Comparison of ENCODE assay signal across 18 cellular contexts in the genomic region with DNA sequence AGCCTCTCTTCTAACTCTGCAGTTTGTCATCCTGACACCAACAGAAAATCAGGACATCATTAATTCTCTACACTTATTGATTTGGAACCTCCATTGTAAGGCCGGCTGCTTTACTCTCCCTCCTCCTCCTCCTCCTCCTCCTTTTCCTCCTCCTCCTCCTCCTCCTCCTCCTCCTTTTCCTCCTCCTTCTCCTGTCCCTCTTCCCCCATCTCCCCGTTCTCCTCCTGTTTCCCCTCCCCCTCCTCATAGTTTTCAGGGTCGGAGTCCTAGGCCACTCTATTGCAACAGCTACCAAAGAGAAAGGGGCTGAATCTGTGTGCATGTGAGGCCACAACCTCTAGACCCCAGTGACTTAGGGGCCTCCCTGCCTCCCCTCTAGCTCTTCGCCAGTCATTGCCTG.
DNase-seq lines count a peak whose midpoint lies in the region; ATAC-seq and TF ChIP-seq lines count a peak whose summit lies in the region.
"Had no signal": no experiment of that assay in that cellular context is flagged by ENCODE, and none has a peak within 500 bp of the region (broad histone marks: within the 10 kb centered on the region; RNA-seq: fewer than 3 reads in every experiment).

No MANE protein-coding gene starts in this region.

- BruUV-seq in PC-3 (replicated peaks; lab: Mats Ljungman, UMichigan), result no TSS peak

- no peak overlapping the region for H3K4me3 Mint-ChIP-seq in CD8-positive, alpha-beta memory T cell
- H3K4me3 Mint-ChIP-seq: activated CD4-positive, alpha-beta T cell treated with anti-CD3 and anti-CD28 coated beads, Interleukin-2, amount 10 ng/mL, durations not matched to agents 7 days and 5 days had no signal

- POLR2A ChIA-PET in AG04450 (lab: Yijun Ruan, JAX), result interaction anchor here (1.2 to 1.9 kb wide), 3 partner anchors 15 to 316 kb away, joined by 6 to 10 read pairs (median 7); a partner anchor contains a TSS
- POLR2A ChIA-PET in PC-3 (lab: Charles Lee; ENCODE audit: unreplicated experiment), result interaction anchor here (0.6 kb wide), 1 partner anchor 16 kb away, joined by 3 read pairs; no protein-coding TSS in a partner anchor
- POLR2A ChIA-PET in CD8-positive, alpha-beta memory T cell (lab: Charles Lee), result no interaction called here

- H3K4me2 ChIP-seq in PC-3 (ENCODE audit: low read length), result peak overlapping the region; percentile 85

- no peak for TF ChIP-seq POLR2A in sigmoid colon (IDR thresholded peaks at IDR 0.05)

- H3K36me3 ChIP-seq in PC-3 (ENCODE audit: low read depth, low read length), result no peaks in the 10 kb centered on the region
- H3K36me3 ChIP-seq in duodenal mucosa (ENCODE audit: control insufficient read depth in 1 of 2, insufficient read depth in 2 of 2, low read length in 2 of 2), result no peaks in the 10 kb centered on the region
- no peaks in the 10 kb centered on the region for H3K36me3 ChIP-seq in sigmoid colon
- no peaks in the 10 kb centered on the region for H3K36me3 ChIP-seq in CD8-positive, alpha-beta memory T cell (ENCODE audit: insufficient read depth, low read length)
- H3K36me3 ChIP-seq: cardiac muscle cell, thyroid gland had no signal

- H4K20me1 ChIP-seq in PC-3 (ENCODE audit: low read length), result no peaks in the 10 kb centered on the region

- no peak for ATAC-seq in PC-3
- no peak for ATAC-seq in GM18519 (IDR thresholded peaks at IDR 0.05; ENCODE audit: low FRiP score, unreplicated experiment)

- peaks cover 13% of the 10 kb centered on the region; the same call in 1 of the 2 replicates for H3K4me1 ChIP-seq in PC-3 (ENCODE audit: insufficient read depth, low read length)
- H3K4me1 ChIP-seq in duodenal mucosa (ENCODE audit: control insufficient read depth in 1 of 2, insufficient read depth in 2 of 2, low read length in 2 of 2), result peaks cover 5 to 14% of the 10 kb centered on the region in 2 donors
- peaks cover 0 to 16% (median 11%) of the 10 kb centered on the region in 4 donors for H3K4me1 ChIP-seq in sigmoid colon
- no peaks in the 10 kb centered on the region for H3K4me1 ChIP-seq in CD8-positive, alpha-beta memory T cell (ENCODE audit: insufficient read depth, low read length)

- H2AFZ ChIP-seq in PC-3 (ENCODE audit: low read length), result peak overlapping the region; percentile 87

- DNase-seq in AG04450 (ENCODE audit: low read depth, low spot score), result no peak
- DNase-seq in PC-3, result no peak
- DNase-seq in sigmoid colon, result no peak
- no peak for DNase-seq in CD8-positive, alpha-beta memory T cell
- no peak for DNase-seq in effector CD4-positive, alpha-beta T cell
- DNase-seq in G401 (ENCODE audit: low spot score), result no peak
- DNase-seq: activated CD4-positive, alpha-beta T cell treated with anti-CD3 and anti-CD28 coated beads, Interleukin-2, amount 10 ng/mL, durations not matched to agents 7 days and 5 days; activated effector memory CD4-positive, alpha-beta T cell treated with Interleukin-2 at 50 U/mL for 16 hours; NCI-H1417; NCI-H2171 treated with DMSO at 0.1 percent for 48 hours; NCI-H69; SHP77 treated with DMSO at 0.1 percent for 48 hours; T-helper 1 cell had no signal

- intact Hi-C loops in PC-3 (cut with micrococcal nuclease) (no loop called here), sigmoid colon (cut with DNase I) (no loop called here)

- peaks cover 17 to 24% of the 10 kb centered on the region in 2 donors for H3K27me3 Mint-ChIP-seq in CD8-positive, alpha-beta memory T cell

- CTCF ChIA-PET in AG04450 (lab: Charles Lee) (interaction anchor here (0.6 to 5.2 kb wide), 4 partner anchors 14 to 307 kb away, joined by 3 to 61 read pairs (median 5); no protein-coding TSS in a partner anchor), PC-3 (lab: Charles Lee) (interaction anchor here (0.8 kb wide), 1 partner anchor 512 kb away, joined by 3 read pairs; no protein-coding TSS in a partner anchor)
- CTCF ChIA-PET in CD8-positive, alpha-beta memory T cell (lab: Charles Lee), result interaction anchor here (1.3 kb wide), 1 partner anchor 13 kb away, joined by 6 read pairs; no protein-coding TSS in a partner anchor

- no peaks in the 10 kb centered on the region for H3K27me3 ChIP-seq in AG04450 (ENCODE audit: control insufficient read depth, insufficient read depth, low read length)
- H3K27me3 ChIP-seq in PC-3 (ENCODE audit: low read length), result no peaks in the 10 kb centered on the region
- H3K27me3 ChIP-seq in duodenal mucosa (ENCODE audit: control insufficient read depth in 1 of 2, insufficient read depth in 2 of 2, low read length in 2 of 2), result peaks cover 0 to 5% of the 10 kb centered on the region in 2 donors
- no peaks in the 10 kb centered on the region for H3K27me3 ChIP-seq in sigmoid colon
- no peaks in the 10 kb centered on the region for H3K27me3 ChIP-seq in CD8-positive, alpha-beta memory T cell (ENCODE audit: insufficient read depth, low read length, poor library complexity, severe bottlenecking)
- H3K27me3 ChIP-seq: cardiac muscle cell, thyroid gland had no signal

- in situ Hi-C loops in G401 (cut with HindIII; ENCODE audit: low sequenced_read_pairs), result no loop called here

- no peaks in the 10 kb centered on the region for H3K36me3 Mint-ChIP-seq in CD8-positive, alpha-beta memory T cell

- no peaks in the 10 kb centered on the region for H3K4me1 Mint-ChIP-seq in CD8-positive, alpha-beta memory T cell
- H3K4me1 Mint-ChIP-seq: activated CD4-positive, alpha-beta T cell treated with anti-CD3 and anti-CD28 coated beads, Interleukin-2, amount 10 ng/mL, durations not matched to agents 7 days and 5 days had no signal

- H3K27ac ChIP-seq in AG04450 (ENCODE audit: low read depth, low read length) (peak overlapping the region; percentile 97), PC-3 (ENCODE audit: low read length) (peak overlapping the region; percentile 55), duodenal mucosa (ENCODE audit: low read depth, low read length) (no peak overlapping the region), sigmoid colon (peak overlapping the region in 3 of 4 donors; percentile 10 to 55 (median 32))
- no peak overlapping the region for H3K27ac ChIP-seq in CD8-positive, alpha-beta memory T cell (ENCODE audit: low read depth, low read length)
- H3K27ac ChIP-seq: cardiac muscle cell had no signal

- H3K79me2 ChIP-seq in PC-3 (ENCODE audit: low read length), result no peaks in the 10 kb centered on the region

- H3K9me3 ChIP-seq in AG04450 (ENCODE audit: control insufficient read depth, insufficient read depth, low read length), result no peaks in the 10 kb centered on the region
- no peaks in the 10 kb centered on the region for H3K9me3 ChIP-seq in PC-3 (ENCODE audit: low read length)
- no peaks in the 10 kb centered on the region for H3K9me3 ChIP-seq in duodenal mucosa (ENCODE audit: control insufficient read depth in 1 of 2, low read length in 2 of 2)
- no peaks in the 10 kb centered on the region for H3K9me3 ChIP-seq in sigmoid colon
- H3K9me3 ChIP-seq in CD8-positive, alpha-beta memory T cell (ENCODE audit: low read length), result no peaks in the 10 kb centered on the region
- H3K9me3 ChIP-seq: mucosa of descending colon, thyroid gland had no signal

- no peaks in the 10 kb centered on the region for H3K9me2 ChIP-seq in PC-3 (replicated peaks; ENCODE audit: low read length)

- H3K9ac ChIP-seq in PC-3 (ENCODE audit: low read length), result peak overlapping the region; percentile 48
- H3K9ac ChIP-seq in duodenal mucosa (ENCODE audit: low read depth in 1 of 2, low read length in 2 of 2), result peak overlapping the region; percentile 0 to 16

- no peak for TF ChIP-seq CTCF in AG04450 (IDR thresholded peaks at IDR 0.05; ENCODE audit: low read depth, low read length)
- TF ChIP-seq CTCF in PC-3 (conservative IDR thresholded peaks at IDR 0.05; ENCODE audit: low read depth, low read length), result no peak
- TF ChIP-seq CTCF in sigmoid colon (IDR thresholded peaks at IDR 0.05), result no peak

- WGBS in sigmoid colon, 2 donors, result 39 to 65% methylated on average over 4 of the region's 4 CpGs

- H3K9me3 Mint-ChIP-seq in CD8-positive, alpha-beta memory T cell, result peaks cover 0 to 2% (median 0%) of the 10 kb centered on the region in 5 donors
- H3K9me3 Mint-ChIP-seq: activated CD4-positive, alpha-beta T cell treated with anti-CD3 and anti-CD28 coated beads, Interleukin-2, amount 10 ng/mL, durations not matched to agents 7 days and 5 days had no signal

- H3K4me3 ChIP-seq in AG04450 (ENCODE audit: low read depth, low read length) (peak overlapping the region; percentile 55), PC-3 (ENCODE audit: low read length) (peak overlapping the region; percentile 68), duodenal mucosa (ENCODE audit: low read depth in 1 of 2, low read length in 2 of 2) (peak overlapping the region; percentile 58 to 65), sigmoid colon (peak overlapping the region in 3 of 4 donors; percentile 11 to 29 (median 23))
- no peak overlapping the region for H3K4me3 ChIP-seq in CD8-positive, alpha-beta memory T cell (ENCODE audit: low read length)
- H3K4me3 ChIP-seq: cardiac muscle cell, mucosa of descending colon, thyroid gland had no signal

- no peak for TF ChIP-seq EP300 in sigmoid colon (IDR thresholded peaks at IDR 0.05)

- no peak overlapping the region for H3K27ac Mint-ChIP-seq in CD8-positive, alpha-beta memory T cell
- H3K27ac Mint-ChIP-seq: activated CD4-positive, alpha-beta T cell treated with anti-CD3 and anti-CD28 coated beads, Interleukin-2, amount 10 ng/mL, durations not matched to agents 7 days and 5 days had no signal

- no peaks in the 10 kb centered on the region for H3F3A ChIP-seq in PC-3 (ENCODE audit: low read length, unreplicated experiment)

Comparison
In these comparisons a context has a peak if more than half of its experiments do, and no peak if none do; other contexts are left out.
1. H3K27ac ChIP-seq: peak in AG04450 (single experiment), PC-3 (single experiment) and sigmoid colon (3 of 4); none in duodenal mucosa (single experiment) and CD8-positive, alpha-beta memory T cell (single experiment).